Comparison of ENCODE assay signal across 24 cellular contexts in the genomic region with DNA sequence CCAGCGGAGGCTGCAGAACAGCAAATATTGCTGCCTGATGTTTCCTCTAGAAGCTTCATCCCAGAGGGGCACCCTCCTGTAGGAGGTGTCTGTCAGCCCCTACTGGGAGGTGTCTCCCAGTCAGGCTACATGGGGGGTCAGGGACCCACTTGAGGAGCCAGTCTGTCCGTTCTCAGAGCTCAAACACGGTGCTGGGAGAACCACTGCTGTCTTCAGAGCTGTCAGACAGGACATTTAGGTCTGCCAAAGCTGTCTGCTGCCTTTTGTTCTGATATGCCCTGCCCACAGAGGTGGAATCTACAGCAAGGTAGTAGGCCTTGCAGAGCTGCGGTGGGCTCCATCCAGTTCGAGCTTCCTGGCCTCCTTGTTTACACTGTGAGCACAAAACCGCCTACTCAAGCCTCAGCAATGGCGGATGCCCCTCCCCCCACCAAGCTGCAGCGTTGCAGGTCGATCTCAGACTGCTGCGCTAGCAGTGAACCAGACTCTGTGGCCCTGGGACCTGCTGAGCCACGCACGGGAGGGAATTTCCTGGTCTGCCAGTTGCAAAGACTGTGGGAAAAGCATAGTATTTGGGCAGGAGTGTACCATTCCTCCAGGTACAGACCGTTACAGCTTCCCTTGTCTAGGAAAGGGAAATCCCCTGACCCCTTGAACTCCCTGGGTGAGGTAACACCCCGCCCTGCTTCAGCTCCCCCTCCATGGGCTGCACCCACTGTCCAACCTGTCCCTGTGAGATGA. TPM values are rescaled to one million over a fixed set of nuclear protein-coding genes. Genes with fewer than 3 reads are reported as not detected.
DNase-seq lines count a peak whose midpoint lies in the region; FAIRE-seq and TF ChIP-seq lines count a peak whose summit lies in the region.
"Had no signal": no experiment of that assay in that cellular context is flagged by ENCODE, and none has a peak within 500 bp of the region (broad histone marks: within the 10 kb centered on the region; RNA-seq: fewer than 3 reads in every experiment).

No MANE protein-coding gene starts in this region.

- TF ChIP-seq POLR2A in tibial nerve (IDR thresholded peaks at IDR 0.05), result no peak

- H3K9me3 ChIP-seq in endodermal cell (ENCODE audit: control insufficient read depth, low read length), result peaks cover 3% of the 10 kb centered on the region
- peaks cover 0 to 4% (median 0%) of the 10 kb centered on the region in 4 donors for H3K9me3 ChIP-seq in tibial nerve
- H3K9me3 ChIP-seq: lower lobe of right lung, neutrophil, Peyer's patch, psoas muscle, transverse colon had no signal

- DNase-seq in stimulated activated CD4-positive, alpha-beta T cell treated with anti-CD3 and anti-CD28 coated beads, Interleukin-15, amount 100 ng/mL, for 24 hours, result peak; percentile 9
- no peak for DNase-seq in stimulated activated CD4-positive, alpha-beta T cell treated with anti-CD3 and anti-CD28 coated beads, Interleukin-12 subunit alpha, Interleukin-12 subunit beta, amount 100 ng/mL, for 4 hours
- DNase-seq in NCI-H69 (lab: John Stamatoyannopoulos, UW) (peak; percentile 11), endodermal cell (peak; percentile 70), urothelium cell line (ENCODE audit: low spot score) (no peak), HuH-7.5 (ENCODE audit: low spot score) (no peak), tibial nerve (ENCODE audit: low spot score in 2 of 2) (no peak), GDM1 (lab: John Stamatoyannopoulos, UW) (no peak)
- DNase-seq: activated CD4-positive, alpha-beta T cell treated with anti-CD3 and anti-CD28 coated beads, Interleukin-2, amount 50 U/mL, for 1 hour; activated CD8-positive, alpha-beta memory T cell treated with anti-CD3 and anti-CD28 coated beads, Interleukin-2, amount 50 U/mL, for 4 hours; activated naive CD4-positive, alpha-beta T cell treated with anti-CD3 and anti-CD28 coated beads, Interleukin-2, amount 50 U/mL, for 16 hours; aorta; GF-D8; HFFc6; kidney glomerular epithelial cell; lower lobe of right lung; NCI-H187 treated with DMSO at 0.1 percent for 48 hours; NK-92 treated with Interleukin-12 subunit alpha and Interleukin-12 subunit beta, amount 100 ng/mL, for 24 hours; Peyer's patch; psoas muscle; stimulated activated CD8-positive, alpha-beta memory T cell treated with anti-CD3 and anti-CD28 coated beads, Interleukin-4, amount 100 ng/mL, for 48 hours; transverse colon had no signal

- H3K27me3 ChIP-seq in endodermal cell (ENCODE audit: control insufficient read depth, insufficient read depth, low read length, poor library complexity, severe bottlenecking) (no peaks in the 10 kb centered on the region), tibial nerve (peaks cover 0 to 20% of the 10 kb centered on the region in 2 donors)
- H3K27me3 ChIP-seq: Peyer's patch had no signal

- FAIRE-seq in urothelium cell line (lab: Jason Lieb, UNC), result peak; percentile 50

- H3K4me1 ChIP-seq in endodermal cell (ENCODE audit: control insufficient read depth, insufficient read depth, low read length) (no peaks in the 10 kb centered on the region), tibial nerve (no peaks in the 10 kb centered on the region)
- H3K4me1 ChIP-seq: lower lobe of right lung, Peyer's patch, psoas muscle, transverse colon had no signal

- TF ChIP-seq CTCF in endodermal cell (conservative IDR thresholded peaks at IDR 0.05) (no peak), tibial nerve (IDR thresholded peaks at IDR 0.05) (no peak)

- no peaks in the 10 kb centered on the region for H3K36me3 ChIP-seq in endodermal cell (ENCODE audit: control insufficient read depth, insufficient read depth, low read length)
- no peaks in the 10 kb centered on the region for H3K36me3 ChIP-seq in tibial nerve
- H3K36me3 ChIP-seq: lower lobe of right lung, neutrophil, Peyer's patch, transverse colon had no signal

- 71 to 78% methylated on average over 8 to 14 of the region's 14 CpGs for WGBS in endodermal cell (ENCODE audit: insufficient coverage in 1 of 2, insufficient read length in 1 of 2), 2 experiments
- 51 to 56% methylated on average over 12 of the region's 14 CpGs for WGBS in tibial nerve, 2 donors

- peaks cover 27% of the 10 kb centered on the region for H3K9me3 Mint-ChIP-seq in endodermal cell
- H3K9me3 Mint-ChIP-seq: HFFc6 had no signal

- H3K27ac ChIP-seq in endodermal cell (ENCODE audit: low read depth, low read length) (no peak overlapping the region), tibial nerve (no peak overlapping the region)
- H3K27ac ChIP-seq: lower lobe of right lung, neutrophil, Peyer's patch, psoas muscle, SK-N-MC, transverse colon had no signal

- H3K27me3 Mint-ChIP-seq in endodermal cell (ENCODE audit: insufficient read depth), result peaks cover 29% of the 10 kb centered on the region

- peaks cover 13% of the 10 kb centered on the region for H3K4me1 Mint-ChIP-seq in endodermal cell

- H3K36me3 Mint-ChIP-seq in endodermal cell (ENCODE audit: low read depth), result no peaks in the 10 kb centered on the region

- no peak overlapping the region for H3K27ac Mint-ChIP-seq in endodermal cell
- H3K27ac Mint-ChIP-seq: HFFc6 had no signal

- no peak for TF ChIP-seq EP300 in tibial nerve (IDR thresholded peaks at IDR 0.05)

- H3K4me3 Mint-ChIP-seq in endodermal cell, result no peak overlapping the region
- H3K4me3 Mint-ChIP-seq: HFFc6 had no signal

- H3K4me3 ChIP-seq in endodermal cell (ENCODE audit: low read length), result no peak overlapping the region
- no peak overlapping the region for H3K4me3 ChIP-seq in tibial nerve
- H3K4me3 ChIP-seq: lower lobe of right lung, Peyer's patch, psoas muscle, SK-N-MC, transverse colon had no signal

- H3K9ac ChIP-seq in endodermal cell (ENCODE audit: extremely low read depth, low read length, poor library complexity, severe bottlenecking), result no peak overlapping the region

RNA-seq across cellular contexts. Expression of gene MINDY3, which starts 17.7 kb away (rescaled TPM):
- total RNA-seq in endodermal cell (10 to 100 TPM; 19.0 to 20.6 TPM), tibial nerve (10 to 100 TPM; 25.3 to 33.2 (median 28.2) TPM)
- polyA plus RNA-seq in endodermal cell (2013, experiment 1 of 2), result 23.1 TPM
- 21.7 TPM for polyA plus RNA-seq in endodermal cell (2013, experiment 2 of 2)

Comparison
In these comparisons a context has a peak if more than half of its experiments do, and no peak if none do; other contexts are left out.
1. DNase-seq: peak in stimulated activated CD4-positive, alpha-beta T cell treated with anti-CD3 and anti-CD28 coated beads, Interleukin-15, amount 100 ng/mL, for 24 hours (single experiment), NCI-H69 (single experiment) and endodermal cell (single experiment); none in stimulated activated CD4-positive, alpha-beta T cell treated with anti-CD3 and anti-CD28 coated beads, Interleukin-12 subunit alpha, Interleukin-12 subunit beta, amount 100 ng/mL, for 4 hours (single experiment), urothelium cell line (single experiment), HuH-7.5 (single experiment), tibial nerve (0 of 2) and GDM1 (single experiment).